In genomic region chr1:171204311-171204710, GRCh38 we compare ENCODE assay signal across 38 cellular contexts. TPM values are rescaled to one million over a fixed set of nuclear protein-coding genes. Genes with fewer than 3 reads are reported as not detected.
"Had no signal": no experiment of that assay in that cellular context is flagged by ENCODE, and none has a peak within 500 bp of the region (broad histone marks: within the 10 kb centered on the region; RNA-seq: fewer than 3 reads in every experiment).

No MANE protein-coding gene starts in this region.

- DNase-seq: Karpas-422, Kasumi-1, MG63, MM.1S, MV-4-11, NCI-H1048, NCI-H1092, NCI-H1092 treated with DMSO at 0.1 percent for 48 hours, NCI-H1105, NCI-H1105 treated with DMSO at 0.1 percent for 48 hours, NCI-H1417, NCI-H1417 treated with DMSO at 0.1 percent for 48 hours, NCI-H1436, NCI-H1436 treated with DMSO at 0.1 percent for 48 hours, NCI-H146, NCI-H1694, NCI-H1694 treated with DMSO at 0.1 percent for 48 hours, NCI-H187, NCI-H187 treated with DMSO at 0.1 percent for 48 hours, NCI-H1930, NCI-H2029, NCI-H2029 treated with DMSO at 0.1 percent for 48 hours, NCI-H2081, NCI-H2081 treated with DMSO at 0.1 percent for 48 hours, NCI-H2107, NCI-H2171, NCI-H2171 treated with DMSO at 0.1 percent for 48 hours, NCI-H2227 treated with DMSO at 0.1 percent for 48 hours, NCI-H226, NCI-H345, NCI-H446, NCI-H446 treated with DMSO at 0.1 percent for 48 hours, NCI-H510A, NCI-H510A treated with DMSO at 0.1 percent for 48 hours had no signal

RNA-seq across cellular contexts. Expression of gene FMO2, which starts 19.2 kb away (rescaled TPM):
- total RNA-seq: LHCN-M2, M059J, MCF 10A, NCI-H460 had no signal

RNA-seq across cellular contexts. Expression of gene FMO1, which starts 44.0 kb away (rescaled TPM):
- total RNA-seq: LHCN-M2, M059J, MCF 10A, NCI-H460 had no signal
